1 cellular context compared by ENCODE assay signal in the genomic region with DNA sequence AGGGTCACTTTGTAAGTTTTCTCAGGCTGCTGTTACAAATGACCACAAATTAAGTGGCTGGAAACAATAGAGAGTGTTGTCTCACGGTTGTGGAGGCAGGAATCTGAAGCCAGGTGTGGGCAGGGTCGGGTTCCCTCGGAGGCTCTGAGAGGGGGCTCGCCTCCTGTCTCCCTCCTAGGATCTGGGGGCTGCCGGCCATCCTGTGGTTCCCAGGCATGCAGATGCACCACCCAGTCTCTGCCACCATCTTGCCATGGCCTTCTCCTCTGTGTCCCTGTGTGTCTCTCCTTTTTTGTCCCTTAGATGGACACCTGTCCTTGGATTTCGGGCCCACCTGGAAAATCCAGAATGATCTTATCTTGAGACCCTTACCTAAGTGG.
TF ChIP-seq lines count a peak whose summit lies in the region.

No MANE protein-coding gene starts in this region.

TF ChIP-seq in GM12878, 131 proteins besides CTCF, POLR2A, EP300 and RAD21 (continues in another document):
- TF ChIP-seq, protein P1, sequence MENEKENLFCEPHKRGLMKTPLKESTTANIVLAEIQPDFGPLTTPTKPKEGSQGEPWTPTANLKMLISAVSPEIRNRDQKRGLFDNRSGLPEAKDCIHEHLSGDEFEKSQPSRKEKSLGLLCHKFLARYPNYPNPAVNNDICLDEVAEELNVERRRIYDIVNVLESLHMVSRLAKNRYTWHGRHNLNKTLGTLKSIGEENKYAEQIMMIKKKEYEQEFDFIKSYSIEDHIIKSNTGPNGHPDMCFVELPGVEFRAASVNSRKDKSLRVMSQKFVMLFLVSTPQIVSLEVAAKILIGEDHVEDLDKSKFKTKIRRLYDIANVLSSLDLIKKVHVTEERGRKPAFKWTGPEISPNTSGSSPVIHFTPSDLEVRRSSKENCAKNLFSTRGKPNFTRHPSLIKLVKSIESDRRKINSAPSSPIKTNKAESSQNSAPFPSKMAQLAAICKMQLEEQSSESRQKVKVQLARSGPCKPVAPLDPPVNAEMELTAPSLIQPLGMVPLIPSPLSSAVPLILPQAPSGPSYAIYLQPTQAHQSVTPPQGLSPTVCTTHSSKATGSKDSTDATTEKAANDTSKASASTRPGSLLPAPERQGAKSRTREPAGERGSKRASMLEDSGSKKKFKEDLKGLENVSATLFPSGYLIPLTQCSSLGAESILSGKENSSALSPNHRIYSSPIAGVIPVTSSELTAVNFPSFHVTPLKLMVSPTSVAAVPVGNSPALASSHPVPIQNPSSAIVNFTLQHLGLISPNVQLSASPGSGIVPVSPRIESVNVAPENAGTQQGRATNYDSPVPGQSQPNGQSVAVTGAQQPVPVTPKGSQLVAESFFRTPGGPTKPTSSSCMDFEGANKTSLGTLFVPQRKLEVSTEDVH (IDR thresholded peaks at IDR 0.05; ENCODE audit: low read depth, partially characterized antibody), result no peak
- TF ChIP-seq, protein P2, sequence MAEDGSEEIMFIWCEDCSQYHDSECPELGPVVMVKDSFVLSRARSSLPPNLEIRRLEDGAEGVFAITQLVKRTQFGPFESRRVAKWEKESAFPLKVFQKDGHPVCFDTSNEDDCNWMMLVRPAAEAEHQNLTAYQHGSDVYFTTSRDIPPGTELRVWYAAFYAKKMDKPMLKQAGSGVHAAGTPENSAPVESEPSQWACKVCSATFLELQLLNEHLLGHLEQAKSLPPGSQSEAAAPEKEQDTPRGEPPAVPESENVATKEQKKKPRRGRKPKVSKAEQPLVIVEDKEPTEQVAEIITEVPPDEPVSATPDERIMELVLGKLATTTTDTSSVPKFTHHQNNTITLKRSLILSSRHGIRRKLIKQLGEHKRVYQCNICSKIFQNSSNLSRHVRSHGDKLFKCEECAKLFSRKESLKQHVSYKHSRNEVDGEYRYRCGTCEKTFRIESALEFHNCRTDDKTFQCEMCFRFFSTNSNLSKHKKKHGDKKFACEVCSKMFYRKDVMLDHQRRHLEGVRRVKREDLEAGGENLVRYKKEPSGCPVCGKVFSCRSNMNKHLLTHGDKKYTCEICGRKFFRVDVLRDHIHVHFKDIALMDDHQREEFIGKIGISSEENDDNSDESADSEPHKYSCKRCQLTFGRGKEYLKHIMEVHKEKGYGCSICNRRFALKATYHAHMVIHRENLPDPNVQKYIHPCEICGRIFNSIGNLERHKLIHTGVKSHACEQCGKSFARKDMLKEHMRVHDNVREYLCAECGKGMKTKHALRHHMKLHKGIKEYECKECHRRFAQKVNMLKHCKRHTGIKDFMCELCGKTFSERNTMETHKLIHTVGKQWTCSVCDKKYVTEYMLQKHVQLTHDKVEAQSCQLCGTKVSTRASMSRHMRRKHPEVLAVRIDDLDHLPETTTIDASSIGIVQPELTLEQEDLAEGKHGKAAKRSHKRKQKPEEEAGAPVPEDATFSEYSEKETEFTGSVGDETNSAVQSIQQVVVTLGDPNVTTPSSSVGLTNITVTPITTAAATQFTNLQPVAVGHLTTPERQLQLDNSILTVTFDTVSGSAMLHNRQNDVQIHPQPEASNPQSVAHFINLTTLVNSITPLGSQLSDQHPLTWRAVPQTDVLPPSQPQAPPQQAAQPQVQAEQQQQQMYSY (CRISPR knock-in tag; IDR thresholded peaks at IDR 0.05), result no peak
- TF ChIP-seq, protein P3, sequence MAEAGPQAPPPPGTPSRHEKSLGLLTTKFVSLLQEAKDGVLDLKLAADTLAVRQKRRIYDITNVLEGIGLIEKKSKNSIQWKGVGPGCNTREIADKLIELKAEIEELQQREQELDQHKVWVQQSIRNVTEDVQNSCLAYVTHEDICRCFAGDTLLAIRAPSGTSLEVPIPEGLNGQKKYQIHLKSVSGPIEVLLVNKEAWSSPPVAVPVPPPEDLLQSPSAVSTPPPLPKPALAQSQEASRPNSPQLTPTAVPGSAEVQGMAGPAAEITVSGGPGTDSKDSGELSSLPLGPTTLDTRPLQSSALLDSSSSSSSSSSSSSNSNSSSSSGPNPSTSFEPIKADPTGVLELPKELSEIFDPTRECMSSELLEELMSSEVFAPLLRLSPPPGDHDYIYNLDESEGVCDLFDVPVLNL (IDR thresholded peaks at IDR 0.05; ENCODE audit: low read depth, low read length), result no peak
- no peak for TF ChIP-seq NR2C2 (IDR thresholded peaks at IDR 0.05; ENCODE audit: borderline replicate concordance, control insufficient read depth, insufficient read length, low read depth)
- no peak for TF ChIP-seq SUZ12 (IDR thresholded peaks at IDR 0.05; ENCODE audit: unreplicated experiment)
- no peak for TF ChIP-seq EZH2 (IDR thresholded peaks at IDR 0.05; ENCODE audit: borderline replicate concordance, control insufficient read depth, low read depth, low read length)
- TF ChIP-seq MTA2 (IDR thresholded peaks at IDR 0.05; ENCODE audit: low read depth), result peak; percentile 46; the same call in 1 of the 2 replicates
- TF ChIP-seq RCOR1 (conservative IDR thresholded peaks at IDR 0.05; ENCODE audit: low read depth, low read length), result 0 out of 2 replicates have a peak, but pooled peaks have one; percentile 10
- TF ChIP-seq, protein P4, sequence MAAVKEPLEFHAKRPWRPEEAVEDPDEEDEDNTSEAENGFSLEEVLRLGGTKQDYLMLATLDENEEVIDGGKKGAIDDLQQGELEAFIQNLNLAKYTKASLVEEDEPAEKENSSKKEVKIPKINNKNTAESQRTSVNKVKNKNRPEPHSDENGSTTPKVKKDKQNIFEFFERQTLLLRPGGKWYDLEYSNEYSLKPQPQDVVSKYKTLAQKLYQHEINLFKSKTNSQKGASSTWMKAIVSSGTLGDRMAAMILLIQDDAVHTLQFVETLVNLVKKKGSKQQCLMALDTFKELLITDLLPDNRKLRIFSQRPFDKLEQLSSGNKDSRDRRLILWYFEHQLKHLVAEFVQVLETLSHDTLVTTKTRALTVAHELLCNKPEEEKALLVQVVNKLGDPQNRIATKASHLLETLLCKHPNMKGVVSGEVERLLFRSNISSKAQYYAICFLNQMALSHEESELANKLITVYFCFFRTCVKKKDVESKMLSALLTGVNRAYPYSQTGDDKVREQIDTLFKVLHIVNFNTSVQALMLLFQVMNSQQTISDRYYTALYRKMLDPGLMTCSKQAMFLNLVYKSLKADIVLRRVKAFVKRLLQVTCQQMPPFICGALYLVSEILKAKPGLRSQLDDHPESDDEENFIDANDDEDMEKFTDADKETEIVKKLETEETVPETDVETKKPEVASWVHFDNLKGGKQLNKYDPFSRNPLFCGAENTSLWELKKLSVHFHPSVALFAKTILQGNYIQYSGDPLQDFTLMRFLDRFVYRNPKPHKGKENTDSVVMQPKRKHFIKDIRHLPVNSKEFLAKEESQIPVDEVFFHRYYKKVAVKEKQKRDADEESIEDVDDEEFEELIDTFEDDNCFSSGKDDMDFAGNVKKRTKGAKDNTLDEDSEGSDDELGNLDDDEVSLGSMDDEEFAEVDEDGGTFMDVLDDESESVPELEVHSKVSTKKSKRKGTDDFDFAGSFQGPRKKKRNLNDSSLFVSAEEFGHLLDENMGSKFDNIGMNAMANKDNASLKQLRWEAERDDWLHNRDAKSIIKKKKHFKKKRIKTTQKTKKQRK (IDR thresholded peaks at IDR 0.05; ENCODE audit: low read depth, low read length), result no peak
- TF ChIP-seq TCF3 (IDR thresholded peaks at IDR 0.05; ENCODE audit: borderline replicate concordance, insufficient read depth, low read depth, low read length), result no peak
- TF ChIP-seq ZNF207 (IDR thresholded peaks at IDR 0.05; ENCODE audit: borderline replicate concordance), result no peak
- TF ChIP-seq NFXL1 (IDR thresholded peaks at IDR 0.05; ENCODE audit: borderline replicate concordance), result no peak
- TF ChIP-seq SMC3 (IDR thresholded peaks at IDR 0.05; ENCODE audit: borderline replicate concordance, low read length), result 0 out of 2 replicates have a peak, but pooled peaks have one; percentile 0
- TF ChIP-seq, protein P5, sequence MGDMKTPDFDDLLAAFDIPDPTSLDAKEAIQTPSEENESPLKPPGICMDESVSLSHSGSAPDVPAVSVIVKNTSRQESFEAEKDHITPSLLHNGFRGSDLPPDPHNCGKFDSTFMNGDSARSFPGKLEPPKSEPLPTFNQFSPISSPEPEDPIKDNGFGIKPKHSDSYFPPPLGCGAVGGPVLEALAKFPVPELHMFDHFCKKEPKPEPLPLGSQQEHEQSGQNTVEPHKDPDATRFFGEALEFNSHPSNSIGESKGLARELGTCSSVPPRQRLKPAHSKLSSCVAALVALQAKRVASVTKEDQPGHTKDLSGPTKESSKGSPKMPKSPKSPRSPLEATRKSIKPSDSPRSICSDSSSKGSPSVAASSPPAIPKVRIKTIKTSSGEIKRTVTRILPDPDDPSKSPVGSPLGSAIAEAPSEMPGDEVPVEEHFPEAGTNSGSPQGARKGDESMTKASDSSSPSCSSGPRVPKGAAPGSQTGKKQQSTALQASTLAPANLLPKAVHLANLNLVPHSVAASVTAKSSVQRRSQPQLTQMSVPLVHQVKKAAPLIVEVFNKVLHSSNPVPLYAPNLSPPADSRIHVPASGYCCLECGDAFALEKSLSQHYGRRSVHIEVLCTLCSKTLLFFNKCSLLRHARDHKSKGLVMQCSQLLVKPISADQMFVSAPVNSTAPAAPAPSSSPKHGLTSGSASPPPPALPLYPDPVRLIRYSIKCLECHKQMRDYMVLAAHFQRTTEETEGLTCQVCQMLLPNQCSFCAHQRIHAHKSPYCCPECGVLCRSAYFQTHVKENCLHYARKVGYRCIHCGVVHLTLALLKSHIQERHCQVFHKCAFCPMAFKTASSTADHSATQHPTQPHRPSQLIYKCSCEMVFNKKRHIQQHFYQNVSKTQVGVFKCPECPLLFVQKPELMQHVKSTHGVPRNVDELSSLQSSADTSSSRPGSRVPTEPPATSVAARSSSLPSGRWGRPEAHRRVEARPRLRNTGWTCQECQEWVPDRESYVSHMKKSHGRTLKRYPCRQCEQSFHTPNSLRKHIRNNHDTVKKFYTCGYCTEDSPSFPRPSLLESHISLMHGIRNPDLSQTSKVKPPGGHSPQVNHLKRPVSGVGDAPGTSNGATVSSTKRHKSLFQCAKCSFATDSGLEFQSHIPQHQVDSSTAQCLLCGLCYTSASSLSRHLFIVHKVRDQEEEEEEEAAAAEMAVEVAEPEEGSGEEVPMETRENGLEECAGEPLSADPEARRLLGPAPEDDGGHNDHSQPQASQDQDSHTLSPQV (IDR thresholded peaks at IDR 0.05), result no peak
- TF ChIP-seq BRCA1 (IDR thresholded peaks at IDR 0.05; ENCODE audit: low read depth, low read length), result no peak
- no peak for TF ChIP-seq SIN3A (IDR thresholded peaks at IDR 0.05; ENCODE audit: low read depth, low read length)
- no peak for TF ChIP-seq TCF12 (IDR thresholded peaks at IDR 0.05; ENCODE audit: low read depth, low read length)
- peak; percentile 53 for TF ChIP-seq MEF2B (IDR thresholded peaks at IDR 0.05; ENCODE audit: partially characterized antibody, poor library complexity, severe bottlenecking)
- TF ChIP-seq DPF2 (IDR thresholded peaks at IDR 0.05), result no peak
- TF ChIP-seq, protein P6, sequence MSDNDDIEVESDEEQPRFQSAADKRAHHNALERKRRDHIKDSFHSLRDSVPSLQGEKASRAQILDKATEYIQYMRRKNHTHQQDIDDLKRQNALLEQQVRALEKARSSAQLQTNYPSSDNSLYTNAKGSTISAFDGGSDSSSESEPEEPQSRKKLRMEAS (IDR thresholded peaks at IDR 0.05; ENCODE audit: low read depth, low read length), result no peak
- TF ChIP-seq EED (IDR thresholded peaks at IDR 0.05; ENCODE audit: low read depth), result no peak
- no peak for TF ChIP-seq RELA (IDR thresholded peaks at IDR 0.05; ENCODE audit: borderline replicate concordance, partially characterized antibody)
- TF ChIP-seq, protein P7, sequence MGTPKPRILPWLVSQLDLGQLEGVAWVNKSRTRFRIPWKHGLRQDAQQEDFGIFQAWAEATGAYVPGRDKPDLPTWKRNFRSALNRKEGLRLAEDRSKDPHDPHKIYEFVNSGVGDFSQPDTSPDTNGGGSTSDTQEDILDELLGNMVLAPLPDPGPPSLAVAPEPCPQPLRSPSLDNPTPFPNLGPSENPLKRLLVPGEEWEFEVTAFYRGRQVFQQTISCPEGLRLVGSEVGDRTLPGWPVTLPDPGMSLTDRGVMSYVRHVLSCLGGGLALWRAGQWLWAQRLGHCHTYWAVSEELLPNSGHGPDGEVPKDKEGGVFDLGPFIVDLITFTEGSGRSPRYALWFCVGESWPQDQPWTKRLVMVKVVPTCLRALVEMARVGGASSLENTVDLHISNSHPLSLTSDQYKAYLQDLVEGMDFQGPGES (IDR thresholded peaks at IDR 0.05), result no peak
- peak; percentile 12; the same call in 1 of the 2 replicates for TF ChIP-seq NFIC (IDR thresholded peaks at IDR 0.05; ENCODE audit: low read depth, low read length)
- no peak for TF ChIP-seq ZNF274 (IDR thresholded peaks at IDR 0.05; ENCODE audit: insufficient read depth, insufficient read length)
- TF ChIP-seq, protein P8, sequence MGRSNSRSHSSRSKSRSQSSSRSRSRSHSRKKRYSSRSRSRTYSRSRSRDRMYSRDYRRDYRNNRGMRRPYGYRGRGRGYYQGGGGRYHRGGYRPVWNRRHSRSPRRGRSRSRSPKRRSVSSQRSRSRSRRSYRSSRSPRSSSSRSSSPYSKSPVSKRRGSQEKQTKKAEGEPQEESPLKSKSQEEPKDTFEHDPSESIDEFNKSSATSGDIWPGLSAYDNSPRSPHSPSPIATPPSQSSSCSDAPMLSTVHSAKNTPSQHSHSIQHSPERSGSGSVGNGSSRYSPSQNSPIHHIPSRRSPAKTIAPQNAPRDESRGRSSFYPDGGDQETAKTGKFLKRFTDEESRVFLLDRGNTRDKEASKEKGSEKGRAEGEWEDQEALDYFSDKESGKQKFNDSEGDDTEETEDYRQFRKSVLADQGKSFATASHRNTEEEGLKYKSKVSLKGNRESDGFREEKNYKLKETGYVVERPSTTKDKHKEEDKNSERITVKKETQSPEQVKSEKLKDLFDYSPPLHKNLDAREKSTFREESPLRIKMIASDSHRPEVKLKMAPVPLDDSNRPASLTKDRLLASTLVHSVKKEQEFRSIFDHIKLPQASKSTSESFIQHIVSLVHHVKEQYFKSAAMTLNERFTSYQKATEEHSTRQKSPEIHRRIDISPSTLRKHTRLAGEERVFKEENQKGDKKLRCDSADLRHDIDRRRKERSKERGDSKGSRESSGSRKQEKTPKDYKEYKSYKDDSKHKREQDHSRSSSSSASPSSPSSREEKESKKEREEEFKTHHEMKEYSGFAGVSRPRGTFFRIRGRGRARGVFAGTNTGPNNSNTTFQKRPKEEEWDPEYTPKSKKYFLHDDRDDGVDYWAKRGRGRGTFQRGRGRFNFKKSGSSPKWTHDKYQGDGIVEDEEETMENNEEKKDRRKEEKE (IDR thresholded peaks at IDR 0.05), result no peak
- no peak for TF ChIP-seq JUNB (IDR thresholded peaks at IDR 0.05)
- no peak for TF ChIP-seq ZSCAN29 (IDR thresholded peaks at IDR 0.05)
- TF ChIP-seq ETV6 (conservative IDR thresholded peaks at IDR 0.05 in 1 of 2, IDR thresholded peaks at IDR 0.05 in 1 of 2; ENCODE audit: borderline replicate concordance in 1 of 2, low read depth in 1 of 2), result peak in 1 of 2 experiments; percentile 3; a peak in 1 of 4 replicates
- no peak for TF ChIP-seq ESRRA (IDR thresholded peaks at IDR 0.05; ENCODE audit: low read length)
- no peak for TF ChIP-seq CHD2 (IDR thresholded peaks at IDR 0.05; ENCODE audit: borderline replicate concordance, low read depth, low read length)
- TF ChIP-seq SIX5 (IDR thresholded peaks at IDR 0.05; ENCODE audit: low read depth, low read length, severe bottlenecking), result no peak
- TF ChIP-seq FOS (IDR thresholded peaks at IDR 0.05; ENCODE audit: borderline replicate concordance, extremely low read depth, insufficient read length), result no peak
- peak; percentile 13; the same call in 1 of the 2 replicates for TF ChIP-seq FOXM1 (IDR thresholded peaks at IDR 0.05; ENCODE audit: low read depth, low read length)
- no peak for TF ChIP-seq SMAD1 (IDR thresholded peaks at IDR 0.05; ENCODE audit: low read depth, partially characterized antibody)
- TF ChIP-seq MTA3 (IDR thresholded peaks at IDR 0.05; ENCODE audit: borderline replicate concordance, low read length), result no peak
- no peak; the same call in 1 of the 2 replicates for TF ChIP-seq NBN (IDR thresholded peaks at IDR 0.05)
